Comparison of ENCODE assay signal across 13 cellular contexts in genomic region chrX:54483946-54484345, GRCh38. TPM values are rescaled to one million over a fixed set of nuclear protein-coding genes. Genes with fewer than 3 reads are reported as not detected.
DNase-seq lines count a peak whose midpoint lies in the region; ATAC-seq and TF ChIP-seq lines count a peak whose summit lies in the region.
"Had no signal": no experiment of that assay in that cellular context is flagged by ENCODE, and none has a peak within 500 bp of the region (broad histone marks: within the 10 kb centered on the region; RNA-seq: fewer than 3 reads in every experiment).

No MANE protein-coding gene starts in this region.

- TF ChIP-seq CTCF in heart left ventricle (IDR thresholded peaks at IDR 0.05), result no peak
- TF ChIP-seq CTCF in foreskin keratinocyte (conservative IDR thresholded peaks at IDR 0.05), result no peak
- no peak for TF ChIP-seq CTCF in osteoblast (IDR thresholded peaks at IDR 0.05; ENCODE audit: extremely low read depth, low read depth, low read length)
- TF ChIP-seq CTCF in type B pancreatic cell (conservative IDR thresholded peaks at IDR 0.05), result no peak

- H3K4me3 ChIP-seq in heart left ventricle (no peak overlapping the region), osteoblast (ENCODE audit: insufficient read depth, low read length) (no peak overlapping the region)
- H3K4me3 ChIP-seq: cardiac muscle cell, lung had no signal

- peaks cover 5% of the 10 kb centered on the region for H3K9me3 Mint-ChIP-seq in type B pancreatic cell
- H3K9me3 Mint-ChIP-seq in activated naive CD4-positive, alpha-beta T cell treated with anti-CD3 and anti-CD28 coated beads for 36 hours, result no peaks in the 10 kb centered on the region
- H3K9me3 Mint-ChIP-seq: activated naive CD8-positive, alpha-beta T cell treated with anti-CD3 and anti-CD28 coated beads, Interleukin-2, amount 10 ng/mL, durations not matched to agents 7 days and 5 days; effector memory CD8-positive, alpha-beta T cell; stimulated activated effector memory CD8-positive, alpha-beta T cell treated with anti-CD3 and anti-CD28 coated beads, Interleukin-12 subunit alpha, Interleukin-12 subunit beta, amount 100 ng/mL, for 72 hours had no signal

- 58 to 79% (median 65%) methylated on average over 9 of the region's 9 CpGs for WGBS in heart left ventricle, 4 donors

- DNase-seq in heart left ventricle (no peak), Right ventricle myocardium superior (no peak), foreskin keratinocyte (no peak), osteoblast (ENCODE audit: insufficient read length, low spot score, missing footprints) (no peak), type B pancreatic cell (ENCODE audit: extremely low spot score, unreplicated experiment) (no peak), MV-4-11 (lab: John Stamatoyannopoulos, UW) (no peak), T1000 (lab: John Stamatoyannopoulos, UW) (no peak)
- no peak for DNase-seq in activated naive CD4-positive, alpha-beta T cell treated with anti-CD3 and anti-CD28 coated beads for 36 hours
- DNase-seq: activated naive CD8-positive, alpha-beta T cell treated with anti-CD3 and anti-CD28 coated beads, Interleukin-2, amount 10 ng/mL, durations not matched to agents 7 days and 5 days; effector memory CD8-positive, alpha-beta T cell had no signal

- peak overlapping the region; percentile 7 for H3K4me2 ChIP-seq in osteoblast (ENCODE audit: insufficient read depth, low read length)

- peaks cover 44% of the 10 kb centered on the region for H3K79me2 ChIP-seq in osteoblast (ENCODE audit: insufficient read depth, low read length)

- CTCF ChIA-PET in activated naive CD4-positive, alpha-beta T cell treated with anti-CD3 and anti-CD28 coated beads for 36 hours (lab: Charles Lee), result no interaction called here

- no peaks in the 10 kb centered on the region for H3K36me3 ChIP-seq in heart left ventricle
- H3K36me3 ChIP-seq in osteoblast (ENCODE audit: insufficient read depth, low read length), result no peaks in the 10 kb centered on the region
- H3K36me3 ChIP-seq: cardiac muscle cell had no signal

- H3K27me3 Mint-ChIP-seq in type B pancreatic cell, result no peaks in the 10 kb centered on the region
- H3K27me3 Mint-ChIP-seq in activated naive CD4-positive, alpha-beta T cell treated with anti-CD3 and anti-CD28 coated beads for 36 hours (ENCODE audit: low read depth), result no peaks in the 10 kb centered on the region
- H3K27me3 Mint-ChIP-seq: activated naive CD8-positive, alpha-beta T cell treated with anti-CD3 and anti-CD28 coated beads, Interleukin-2, amount 10 ng/mL, durations not matched to agents 7 days and 5 days had no signal

- intact Hi-C loops in heart left ventricle (cut with DNase I) (loop anchor here in 4 of 10 donors (2.0 to 10.0 kb wide), 3 partner anchors 45 to 51 kb away; partner anchors contain the start of gene GNL3L (in 3 of the 4)), Right ventricle myocardium superior (cut with DNase I) (no loop called here)
- intact Hi-C loops in activated naive CD4-positive, alpha-beta T cell treated with anti-CD3 and anti-CD28 coated beads for 36 hours (cut with micrococcal nuclease), result no loop called here

- peaks cover 5% of the 10 kb centered on the region for H3K36me3 Mint-ChIP-seq in type B pancreatic cell
- no peaks in the 10 kb centered on the region for H3K36me3 Mint-ChIP-seq in activated naive CD4-positive, alpha-beta T cell treated with anti-CD3 and anti-CD28 coated beads for 36 hours (ENCODE audit: low read depth)
- H3K36me3 Mint-ChIP-seq: activated naive CD8-positive, alpha-beta T cell treated with anti-CD3 and anti-CD28 coated beads, Interleukin-2, amount 10 ng/mL, durations not matched to agents 7 days and 5 days; stimulated activated effector memory CD8-positive, alpha-beta T cell treated with anti-CD3 and anti-CD28 coated beads, Interleukin-12 subunit alpha, Interleukin-12 subunit beta, amount 100 ng/mL, for 72 hours had no signal

- H3K9me3 ChIP-seq in heart left ventricle (no peaks in the 10 kb centered on the region), osteoblast (ENCODE audit: low read depth, low read length) (no peaks in the 10 kb centered on the region)

- H2AFZ ChIP-seq in osteoblast (ENCODE audit: low read length), result peak overlapping the region; percentile 33

- no peak for TF ChIP-seq POLR2A in heart left ventricle (IDR thresholded peaks at IDR 0.05)

- peak overlapping the region; percentile 65 for H3K4me3 Mint-ChIP-seq in type B pancreatic cell
- H3K4me3 Mint-ChIP-seq in activated naive CD4-positive, alpha-beta T cell treated with anti-CD3 and anti-CD28 coated beads for 36 hours, result no peak overlapping the region
- H3K4me3 Mint-ChIP-seq: activated naive CD8-positive, alpha-beta T cell treated with anti-CD3 and anti-CD28 coated beads, Interleukin-2, amount 10 ng/mL, durations not matched to agents 7 days and 5 days; effector memory CD8-positive, alpha-beta T cell; stimulated activated effector memory CD8-positive, alpha-beta T cell treated with anti-CD3 and anti-CD28 coated beads, Interleukin-12 subunit alpha, Interleukin-12 subunit beta, amount 100 ng/mL, for 72 hours had no signal

- ATAC-seq in heart left ventricle (no peak), Right ventricle myocardium superior (ENCODE audit: poor library complexity) (no peak), foreskin keratinocyte (peak; percentile 5)
- ATAC-seq: effector memory CD8-positive, alpha-beta T cell; stimulated activated effector memory CD8-positive, alpha-beta T cell treated with anti-CD3 and anti-CD28 coated beads, Interleukin-12 subunit alpha, Interleukin-12 subunit beta, amount 100 ng/mL, for 72 hours had no signal

- H3K4me1 ChIP-seq in heart left ventricle (peaks cover 0 to 35% (median 7%) of the 10 kb centered on the region in 12 donors), foreskin keratinocyte (no peaks in the 10 kb centered on the region), osteoblast (ENCODE audit: insufficient read depth, low read length) (peaks cover 18% of the 10 kb centered on the region)

- peak overlapping the region; percentile 61 for H3K27ac Mint-ChIP-seq in type B pancreatic cell
- H3K27ac Mint-ChIP-seq in activated naive CD4-positive, alpha-beta T cell treated with anti-CD3 and anti-CD28 coated beads for 36 hours, result no peak overlapping the region
- H3K27ac Mint-ChIP-seq: activated naive CD8-positive, alpha-beta T cell treated with anti-CD3 and anti-CD28 coated beads, Interleukin-2, amount 10 ng/mL, durations not matched to agents 7 days and 5 days; effector memory CD8-positive, alpha-beta T cell; stimulated activated effector memory CD8-positive, alpha-beta T cell treated with anti-CD3 and anti-CD28 coated beads, Interleukin-12 subunit alpha, Interleukin-12 subunit beta, amount 100 ng/mL, for 72 hours had no signal

- H3K27ac ChIP-seq in heart left ventricle (peak overlapping the region in 9 of 12 donors; percentile 27 to 80 (median 63)), foreskin keratinocyte (no peak overlapping the region), osteoblast (ENCODE audit: low read depth, low read length) (no peak overlapping the region)
- H3K27ac ChIP-seq: cardiac muscle cell had no signal

- peaks cover 0 to 5% (median 0%) of the 10 kb centered on the region in 9 donors for H3K27me3 ChIP-seq in heart left ventricle
- H3K27me3 ChIP-seq in foreskin keratinocyte, result no peaks in the 10 kb centered on the region
- H3K27me3 ChIP-seq in osteoblast (ENCODE audit: insufficient read depth, low read length), result no peaks in the 10 kb centered on the region
- H3K27me3 ChIP-seq: cardiac muscle cell had no signal

- peaks cover 21% of the 10 kb centered on the region for H3K4me1 Mint-ChIP-seq in type B pancreatic cell (ENCODE audit: unreplicated experiment)
- H3K4me1 Mint-ChIP-seq in activated naive CD4-positive, alpha-beta T cell treated with anti-CD3 and anti-CD28 coated beads for 36 hours (ENCODE audit: low read depth), result no peaks in the 10 kb centered on the region
- H3K4me1 Mint-ChIP-seq: activated naive CD8-positive, alpha-beta T cell treated with anti-CD3 and anti-CD28 coated beads, Interleukin-2, amount 10 ng/mL, durations not matched to agents 7 days and 5 days; stimulated activated effector memory CD8-positive, alpha-beta T cell treated with anti-CD3 and anti-CD28 coated beads, Interleukin-12 subunit alpha, Interleukin-12 subunit beta, amount 100 ng/mL, for 72 hours had no signal

- no peaks in the 10 kb centered on the region for H4K20me1 ChIP-seq in osteoblast (ENCODE audit: insufficient read depth, low read length)

RNA-seq across cellular contexts. Expression of gene FGD1, which starts 12.1 kb away (rescaled TPM):
- total RNA-seq in heart left ventricle, result 1 to 10 TPM; 4.3 to 7.5 (median 6.7) TPM
- polyA plus RNA-seq in heart left ventricle, result 1 to 10 TPM; 3.9 to 4.2 TPM
- total RNA-seq in Right ventricle myocardium superior, result 7.5 TPM
- total RNA-seq in foreskin keratinocyte, result 10.2 and 10.9 TPM in 2 replicates
- 8.5 and 9.0 TPM in 2 replicates for polyA plus RNA-seq in foreskin keratinocyte
- 8.7 and 9.1 TPM in 2 replicates for total RNA-seq in osteoblast
- 11.3 and 23.9 TPM in 2 replicates for total RNA-seq in type B pancreatic cell (ENCODE audit: low replicate concordance)
- under 1 TPM; 0.30 to 0.38 TPM for total RNA-seq in activated naive CD4-positive, alpha-beta T cell treated with anti-CD3 and anti-CD28 coated beads for 36 hours

RNA-seq across cellular contexts. Expression of gene TSR2, which starts 43.7 kb away (rescaled TPM):
- total RNA-seq in heart left ventricle (10 to 100 TPM; 17.7 to 45.4 (median 34.6) TPM), Right ventricle myocardium superior (39.1 TPM), foreskin keratinocyte (33.6 and 39.8 TPM in 2 replicates), osteoblast (9.0 and 10.0 TPM in 2 replicates), type B pancreatic cell (ENCODE audit: low replicate concordance) (39.1 and 43.8 TPM in 2 replicates)
- polyA plus RNA-seq in heart left ventricle (10 to 100 TPM; 45.0 to 54.3 TPM), foreskin keratinocyte (49.5 and 51.4 TPM in 2 replicates)
- total RNA-seq in activated naive CD4-positive, alpha-beta T cell treated with anti-CD3 and anti-CD28 coated beads for 36 hours, result 10 to 100 TPM; 24.4 to 26.1 TPM

RNA-seq across cellular contexts. Expression of gene GNL3L, which starts 46.1 kb away (rescaled TPM):
- total RNA-seq in heart left ventricle, result 10 to 100 TPM; 27.1 to 44.2 (median 37.4) TPM
- 10 to 100 TPM in 1 of 2 donors, 1 to 10 TPM in 1; 5.6 to 23.1 TPM for polyA plus RNA-seq in heart left ventricle
- 25.5 TPM for total RNA-seq in Right ventricle myocardium superior
- 27.5 and 31.6 TPM in 2 replicates for total RNA-seq in foreskin keratinocyte
- polyA plus RNA-seq in foreskin keratinocyte, result 1.3 and 1.5 TPM in 2 replicates
- total RNA-seq in osteoblast, result 39.5 and 39.8 TPM in 2 replicates
- 34.9 and 42.2 TPM in 2 replicates for total RNA-seq in type B pancreatic cell (ENCODE audit: low replicate concordance)
- total RNA-seq in activated naive CD4-positive, alpha-beta T cell treated with anti-CD3 and anti-CD28 coated beads for 36 hours, result 10 to 100 TPM; 47.6 to 47.9 TPM

Comparison
In these comparisons a context has a peak if more than half of its experiments do, and no peak if none do; other contexts are left out.
1. H3K27ac ChIP-seq: peak in heart left ventricle (9 of 12); none in foreskin keratinocyte (single experiment) and osteoblast (single experiment).